In genomic region chr2:71156531-71156930, GRCh38 we compare ENCODE assay signal across 14 cellular contexts. TPM values are rescaled to one million over a fixed set of nuclear protein-coding genes. Genes with fewer than 3 reads are reported as not detected.
DNase-seq lines count a peak whose midpoint lies in the region; ATAC-seq, FAIRE-seq and TF ChIP-seq lines count a peak whose summit lies in the region.
"Had no signal": no experiment of that assay in that cellular context is flagged by ENCODE, and none has a peak within 500 bp of the region (broad histone marks: within the 10 kb centered on the region; RNA-seq: fewer than 3 reads in every experiment).

No MANE protein-coding gene starts in this region.

- peaks cover 12% of the 10 kb centered on the region for H3K4me1 Mint-ChIP-seq in GM23338
- no peaks in the 10 kb centered on the region for H3K4me1 Mint-ChIP-seq in astrocyte (ENCODE audit: low read depth, unreplicated experiment)

- 0 out of 2 replicates have a peak, but pooled peaks cover 2% of the 10 kb centered on the region for H3K9me2 ChIP-seq in GM23338 (ENCODE audit: insufficient read depth)

- H3K9me3 Mint-ChIP-seq in GM23338 (no peaks in the 10 kb centered on the region), astrocyte (ENCODE audit: unreplicated experiment) (no peaks in the 10 kb centered on the region)
- H3K9me3 Mint-ChIP-seq: naive thymus-derived CD8-positive, alpha-beta T cell had no signal

- in situ Hi-C loops in G401 (cut with HindIII; ENCODE audit: low sequenced_read_pairs), result no loop called here

- no peaks in the 10 kb centered on the region for H3F3A ChIP-seq in GM23338 (replicated peaks; ENCODE audit: low read depth)

- H4K20me1 ChIP-seq in GM23338 (replicated peaks; ENCODE audit: insufficient read depth) (no peaks in the 10 kb centered on the region), astrocyte (ENCODE audit: insufficient read depth, low read length) (no peaks in the 10 kb centered on the region)

- H2AFZ ChIP-seq in GM23338 (no peak overlapping the region), astrocyte (ENCODE audit: low read depth, low read length) (no peak overlapping the region)

- ATAC-seq in GM23338, result peak; percentile 28
- no peak for ATAC-seq in HG02970 (IDR thresholded peaks at IDR 0.05; ENCODE audit: low FRiP score, unreplicated experiment)
- ATAC-seq in HG02763 (IDR thresholded peaks at IDR 0.05; ENCODE audit: unreplicated experiment), result no peak

- no peaks in the 10 kb centered on the region for H3K27me3 ChIP-seq in GM23338 (ENCODE audit: insufficient read depth)
- H3K27me3 ChIP-seq in astrocyte (ENCODE audit: insufficient read depth, low read length), result peaks cover 6% of the 10 kb centered on the region
- H3K27me3 ChIP-seq in rectal smooth muscle tissue (ENCODE audit: control insufficient read depth, insufficient read depth, low read length), result no peaks in the 10 kb centered on the region
- H3K27me3 ChIP-seq: cardiac muscle cell, tibial artery had no signal

- no peaks in the 10 kb centered on the region for H3K79me2 ChIP-seq in GM23338 (replicated peaks; ENCODE audit: insufficient read depth)
- H3K79me2 ChIP-seq in astrocyte (ENCODE audit: insufficient read depth, low read length), result no peaks in the 10 kb centered on the region

- peak overlapping the region; percentile 55; the same call in 1 of the 2 replicates for H3K4me2 ChIP-seq in GM23338
- H3K4me2 ChIP-seq in astrocyte (ENCODE audit: low read length), result peak overlapping the region; percentile 51

- peaks cover 6% of the 10 kb centered on the region for H3K4me1 ChIP-seq in GM23338 (ENCODE audit: insufficient read depth)
- H3K4me1 ChIP-seq in astrocyte (ENCODE audit: insufficient read depth, low read length), result no peaks in the 10 kb centered on the region
- peaks cover 8% of the 10 kb centered on the region for H3K4me1 ChIP-seq in rectal smooth muscle tissue (ENCODE audit: control insufficient read depth, insufficient read depth, low read length)

- H3K4me3 ChIP-seq in GM23338 (no peak overlapping the region), astrocyte (ENCODE audit: insufficient read depth, low read depth, low read length) (no peak overlapping the region), rectal smooth muscle tissue (ENCODE audit: low read length) (peak overlapping the region; percentile 48)
- H3K4me3 ChIP-seq: cardiac muscle cell had no signal

- H3K27me3 Mint-ChIP-seq in GM23338 (ENCODE audit: insufficient read depth, low read depth, poor library complexity) (peaks cover 14% of the 10 kb centered on the region), astrocyte (ENCODE audit: low read depth, unreplicated experiment) (peaks cover 26% of the 10 kb centered on the region)

- H3K9ac ChIP-seq in astrocyte (ENCODE audit: low read length) (no peak overlapping the region), rectal smooth muscle tissue (ENCODE audit: low read length) (no peak overlapping the region)

- H3K27ac ChIP-seq in GM23338 (ENCODE audit: low read depth) (no peak overlapping the region), astrocyte (ENCODE audit: low read depth, low read length) (no peak overlapping the region), rectal smooth muscle tissue (ENCODE audit: low read depth, low read length) (peak overlapping the region; percentile 72)
- H3K27ac ChIP-seq: cardiac muscle cell, tibial artery had no signal

- FAIRE-seq in astrocyte (lab: Jason Lieb, UNC), result no peak

- H3K27ac Mint-ChIP-seq in GM23338, result no peak overlapping the region
- no peak overlapping the region for H3K27ac Mint-ChIP-seq in astrocyte (ENCODE audit: unreplicated experiment)
- H3K27ac Mint-ChIP-seq: naive thymus-derived CD8-positive, alpha-beta T cell had no signal

- TF ChIP-seq CTCF in GM23338 (conservative IDR thresholded peaks at IDR 0.05; ENCODE audit: low read depth in 2 of 2) (no peak), astrocyte (IDR thresholded peaks at IDR 0.05; ENCODE audit: insufficient read depth, low read depth, low read length) (no peak)

- H3K9me3 ChIP-seq in astrocyte (ENCODE audit: insufficient read depth, low read depth, low read length), result no peaks in the 10 kb centered on the region
- H3K9me3 ChIP-seq: tibial artery had no signal

- H3K36me3 Mint-ChIP-seq in GM23338 (ENCODE audit: low read depth), result no peaks in the 10 kb centered on the region
- no peaks in the 10 kb centered on the region for H3K36me3 Mint-ChIP-seq in astrocyte (ENCODE audit: low read depth, unreplicated experiment)
- H3K36me3 Mint-ChIP-seq: naive thymus-derived CD8-positive, alpha-beta T cell had no signal

- no peaks in the 10 kb centered on the region for H3K36me3 ChIP-seq in GM23338 (ENCODE audit: insufficient read depth)
- H3K36me3 ChIP-seq in astrocyte (ENCODE audit: insufficient read depth, low read length), result no peaks in the 10 kb centered on the region
- no peaks in the 10 kb centered on the region for H3K36me3 ChIP-seq in rectal smooth muscle tissue (ENCODE audit: control insufficient read depth, insufficient read depth, low read length)
- H3K36me3 ChIP-seq: cardiac muscle cell, tibial artery had no signal

- DNase-seq in GM23338 (ENCODE audit: low spot score) (peak; percentile 26), NCI-H2107 treated with DMSO at 0.1 percent for 48 hours (lab: John Stamatoyannopoulos, UW; ENCODE audit: unreplicated experiment) (peak; percentile 69), astrocyte (ENCODE audit: low read depth) (no peak), G401 (ENCODE audit: low spot score) (no peak)
- no peak for DNase-seq in stimulated activated CD4-positive, alpha-beta T cell treated with anti-CD3 and anti-CD28 coated beads, Interleukin-2, amount 100 ng/mL, for 24 hours
- DNase-seq: KBM-7; naive thymus-derived CD8-positive, alpha-beta T cell; SIG-M5; stimulated activated CD4-positive, alpha-beta T cell treated with anti-CD3 and anti-CD28 coated beads, Interleukin-4, amount 100 ng/mL, for 4 hours; tibial artery had no signal

- H3K4me3 Mint-ChIP-seq in GM23338 (no peak overlapping the region), astrocyte (ENCODE audit: unreplicated experiment) (no peak overlapping the region)
- H3K4me3 Mint-ChIP-seq: naive thymus-derived CD8-positive, alpha-beta T cell had no signal

TF ChIP-seq in GM23338, 12 proteins besides CTCF, POLR2A, EP300 and RAD21:
- TF ChIP-seq NANOG (IDR thresholded peaks at IDR 0.05; ENCODE audit: borderline replicate concordance) (no peak), ETS1 (IDR thresholded peaks at IDR 0.05) (no peak), CREB1 (CRISPR knock-in tag; IDR thresholded peaks at IDR 0.05; ENCODE audit: low read depth) (no peak), POLR2AphosphoS5 (IDR thresholded peaks at IDR 0.05; ENCODE audit: low read depth) (no peak), JUNB (IDR thresholded peaks at IDR 0.05; ENCODE audit: unreplicated experiment) (no peak), ZNF331 (CRISPR knock-in tag; IDR thresholded peaks at IDR 0.05; ENCODE audit: low read depth) (no peak), EZH2phosphoT487 (IDR thresholded peaks at IDR 0.05; ENCODE audit: unreplicated experiment) (no peak)
- TF ChIP-seq, protein P1, sequence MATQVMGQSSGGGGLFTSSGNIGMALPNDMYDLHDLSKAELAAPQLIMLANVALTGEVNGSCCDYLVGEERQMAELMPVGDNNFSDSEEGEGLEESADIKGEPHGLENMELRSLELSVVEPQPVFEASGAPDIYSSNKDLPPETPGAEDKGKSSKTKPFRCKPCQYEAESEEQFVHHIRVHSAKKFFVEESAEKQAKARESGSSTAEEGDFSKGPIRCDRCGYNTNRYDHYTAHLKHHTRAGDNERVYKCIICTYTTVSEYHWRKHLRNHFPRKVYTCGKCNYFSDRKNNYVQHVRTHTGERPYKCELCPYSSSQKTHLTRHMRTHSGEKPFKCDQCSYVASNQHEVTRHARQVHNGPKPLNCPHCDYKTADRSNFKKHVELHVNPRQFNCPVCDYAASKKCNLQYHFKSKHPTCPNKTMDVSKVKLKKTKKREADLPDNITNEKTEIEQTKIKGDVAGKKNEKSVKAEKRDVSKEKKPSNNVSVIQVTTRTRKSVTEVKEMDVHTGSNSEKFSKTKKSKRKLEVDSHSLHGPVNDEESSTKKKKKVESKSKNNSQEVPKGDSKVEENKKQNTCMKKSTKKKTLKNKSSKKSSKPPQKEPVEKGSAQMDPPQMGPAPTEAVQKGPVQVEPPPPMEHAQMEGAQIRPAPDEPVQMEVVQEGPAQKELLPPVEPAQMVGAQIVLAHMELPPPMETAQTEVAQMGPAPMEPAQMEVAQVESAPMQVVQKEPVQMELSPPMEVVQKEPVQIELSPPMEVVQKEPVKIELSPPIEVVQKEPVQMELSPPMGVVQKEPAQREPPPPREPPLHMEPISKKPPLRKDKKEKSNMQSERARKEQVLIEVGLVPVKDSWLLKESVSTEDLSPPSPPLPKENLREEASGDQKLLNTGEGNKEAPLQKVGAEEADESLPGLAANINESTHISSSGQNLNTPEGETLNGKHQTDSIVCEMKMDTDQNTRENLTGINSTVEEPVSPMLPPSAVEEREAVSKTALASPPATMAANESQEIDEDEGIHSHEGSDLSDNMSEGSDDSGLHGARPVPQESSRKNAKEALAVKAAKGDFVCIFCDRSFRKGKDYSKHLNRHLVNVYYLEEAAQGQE (IDR thresholded peaks at IDR 0.05; ENCODE audit: unreplicated experiment), result no peak

RNA-seq across cellular contexts. Expression of gene MPHOSPH10, which starts 26.1 kb away (rescaled TPM):
- total RNA-seq in GM23338 (2014; rRNA removed; shearing (Covaris generic)), result 23.8 and 24.9 TPM in 2 replicates
- 53.7 and 64.8 TPM in 2 replicates for polyA plus RNA-seq in GM23338 (2016; fragmentation: Nextera tagmentation; extraction: Ambion mirVana)
- total RNA-seq in astrocyte, result 40.1 and 41.1 TPM in 2 replicates
- total RNA-seq in G401 (2014; rRNA removed; shearing (Covaris generic)), result 13.2 and 17.5 TPM in 2 replicates

RNA-seq across cellular contexts. Expression of gene MCEE, which starts 26.5 kb away (rescaled TPM):
- total RNA-seq in GM23338 (2014; rRNA removed; shearing (Covaris generic)), result 8.4 and 9.9 TPM in 2 replicates
- polyA plus RNA-seq in GM23338 (2016; fragmentation: Nextera tagmentation; extraction: Ambion mirVana), result 26.2 and 31.1 TPM in 2 replicates
- total RNA-seq in astrocyte, result 13.1 and 18.3 TPM in 2 replicates
- total RNA-seq in G401 (2014; rRNA removed; shearing (Covaris generic)), result 4.3 and 17.9 TPM in 2 replicates

Comparison
In these comparisons a context has a peak if more than half of its experiments do, and no peak if none do; other contexts are left out.
1. DNase-seq: peak in GM23338 (single experiment) and NCI-H2107 treated with DMSO at 0.1 percent for 48 hours (single experiment); none in astrocyte (single experiment), G401 (single experiment) and stimulated activated CD4-positive, alpha-beta T cell treated with anti-CD3 and anti-CD28 coated beads, Interleukin-2, amount 100 ng/mL, for 24 hours (0 of 2).